Comparison of ENCODE assay signal across 8 cellular contexts in genomic region chr2:71157124-71157802, GRCh38. TPM values are rescaled to one million over a fixed set of nuclear protein-coding genes. Genes with fewer than 3 reads are reported as not detected.
DNase-seq lines count a peak whose midpoint lies in the region; ATAC-seq and TF ChIP-seq lines count a peak whose summit lies in the region.

No MANE protein-coding gene starts in this region.

- no peaks in the 10 kb centered on the region for H3K79me2 ChIP-seq in PC-9 (ENCODE audit: low read depth)

- TF ChIP-seq CTCF in HEK293 (tag by site-specific recombination; IDR thresholded peaks at IDR 0.05) = peak; percentile 75
- TF ChIP-seq CTCF in PC-9 (conservative IDR thresholded peaks at IDR 0.05) = peak; percentile 75
- peak; percentile 89 for TF ChIP-seq CTCF in glutamatergic neuron (IDR thresholded peaks at IDR 0.05; ENCODE audit: partially characterized antibody, unreplicated experiment)
- peak; percentile 33 to 64 (median 56) for TF ChIP-seq CTCF in upper lobe of left lung (IDR thresholded peaks at IDR 0.05)

- CTCF ChIA-PET in HEK293 (lab: Yijun Ruan, JAX) (interaction anchor here (0.5 to 2.2 kb wide), 23 partner anchors 10 to 606 kb away, joined by 3 to 16 read pairs (median 4); partner anchors contain the start of genes PAIP2B and ZNF638), PC-9 (lab: Charles Lee) (interaction anchor here (0.6 kb wide), 1 partner anchor 384 kb away, joined by 3 read pairs; no protein-coding TSS in a partner anchor)

- no peaks in the 10 kb centered on the region for H3K27me3 ChIP-seq in PC-9 (ENCODE audit: insufficient read depth, low read depth)
- no peaks in the 10 kb centered on the region for H3K27me3 ChIP-seq in upper lobe of left lung
- H3K27me3 ChIP-seq in aorta (ENCODE audit: control insufficient read depth in 1 of 2, insufficient read depth in 2 of 2, low read length in 1 of 2) = no peaks in the 10 kb centered on the region

- peak overlapping the region; percentile 93 for H3K4me3 Mint-ChIP-seq in glutamatergic neuron (ENCODE audit: unreplicated experiment)

- intact Hi-C loops in PC-9 (cut with micrococcal nuclease; ENCODE audit: unreplicated experiment) (loop anchor here (5.0 to 10.0 kb wide), 2 partner anchors 292 to 355 kb away; no protein-coding TSS in a partner anchor), aorta (cut with DNase I) (loop anchor here in 1 of 2 donors (10.0 kb wide), 1 partner anchor 348 kb away; no protein-coding TSS in a partner anchor)

- H3K27ac ChIP-seq in HEK293 (ENCODE audit: extremely low read depth, low read depth, low read length) = no peak overlapping the region
- H3K27ac ChIP-seq in PC-9 = no peak overlapping the region
- H3K27ac ChIP-seq in upper lobe of left lung = no peak overlapping the region
- no peak overlapping the region for H3K27ac ChIP-seq in aorta (ENCODE audit: low read depth in 1 of 2, low read length in 2 of 2)

- H3K4me1 ChIP-seq in HEK293 (ENCODE audit: control insufficient read depth, insufficient read depth, low read length) (peaks cover 4% of the 10 kb centered on the region; the same call in 1 of the 2 replicates), PC-9 (replicated peaks; ENCODE audit: insufficient read depth) (no peaks in the 10 kb centered on the region), upper lobe of left lung (peaks cover 6 to 7% (median 7%) of the 10 kb centered on the region in 4 donors), aorta (ENCODE audit: control insufficient read depth in 1 of 2, insufficient read depth in 2 of 2, low read length in 2 of 2) (no peaks in the 10 kb centered on the region)

- peaks cover 24% of the 10 kb centered on the region for H3K27me3 Mint-ChIP-seq in glutamatergic neuron (ENCODE audit: unreplicated experiment)

- no peaks in the 10 kb centered on the region for H3K36me3 ChIP-seq in HEK293 (ENCODE audit: control insufficient read depth in 2 of 2, insufficient read depth in 1 of 2, low read length in 2 of 2)
- no peaks in the 10 kb centered on the region for H3K36me3 ChIP-seq in PC-9 (ENCODE audit: low read depth)
- no peaks in the 10 kb centered on the region for H3K36me3 ChIP-seq in upper lobe of left lung
- H3K36me3 ChIP-seq in aorta (ENCODE audit: control insufficient read depth in 1 of 2, insufficient read depth in 2 of 2, low read length in 1 of 2) = no peaks in the 10 kb centered on the region

- no peaks in the 10 kb centered on the region for H4K20me1 ChIP-seq in PC-9 (ENCODE audit: insufficient read depth)

- no peak overlapping the region for H2AFZ ChIP-seq in PC-9

- no peaks in the 10 kb centered on the region for H3K9me2 ChIP-seq in PC-9 (ENCODE audit: insufficient read depth)

- H3K4me1 Mint-ChIP-seq in glutamatergic neuron (ENCODE audit: low read depth, unreplicated experiment) = peaks cover 60% of the 10 kb centered on the region

- no peak for TF ChIP-seq POLR2A in upper lobe of left lung (IDR thresholded peaks at IDR 0.05)

- POLR2A ChIA-PET in HEK293 (lab: Yijun Ruan, JAX) = no interaction called here
- POLR2A ChIA-PET in PC-9 (lab: Charles Lee; ENCODE audit: unreplicated experiment) = no interaction called here

- H3K4me2 ChIP-seq in PC-9 = peak overlapping the region; percentile 31

- H3K27ac Mint-ChIP-seq in glutamatergic neuron (ENCODE audit: unreplicated experiment) = peak overlapping the region; percentile 95

- H3K4me3 ChIP-seq in HEK293 (ENCODE audit: low read depth, low read length) = no peak overlapping the region
- no peak overlapping the region for H3K4me3 ChIP-seq in PC-9
- H3K4me3 ChIP-seq in upper lobe of left lung = peak overlapping the region in 2 of 4 donors; percentile 17 to 21
- H3K4me3 ChIP-seq in aorta (ENCODE audit: low read length in 2 of 2) = no peak overlapping the region

- H3K36me3 Mint-ChIP-seq in glutamatergic neuron (ENCODE audit: unreplicated experiment) = no peaks in the 10 kb centered on the region

- ATAC-seq in upper lobe of left lung (ENCODE audit: low FRiP score in 2 of 2) = peak; percentile 73 to 83
- no peak for ATAC-seq in aorta (ENCODE audit: low FRiP score)

- H3K9me3 ChIP-seq in HEK293 (ENCODE audit: control insufficient read depth, insufficient read depth, low read depth, low read length) (no peaks in the 10 kb centered on the region), PC-9 (ENCODE audit: insufficient read depth, low read depth) (no peaks in the 10 kb centered on the region), upper lobe of left lung (no peaks in the 10 kb centered on the region), aorta (ENCODE audit: control insufficient read depth, low read length) (no peaks in the 10 kb centered on the region)

- WGBS in upper lobe of left lung, 2 donors = 11% methylated on average over 15 to 16 of the region's 16 CpGs
- WGBS in aorta, 2 donors = 8 to 11% methylated on average over 16 of the region's 16 CpGs

- BruUV-seq in PC-9 (replicated peaks; lab: Mats Ljungman, UMichigan) = no TSS peak

- H3F3A ChIP-seq in PC-9 (ENCODE audit: insufficient read depth, low read depth) = no peaks in the 10 kb centered on the region

- H3K9me3 Mint-ChIP-seq in glutamatergic neuron (ENCODE audit: unreplicated experiment) = peaks cover 29% of the 10 kb centered on the region

- peak; percentile 55 for DNase-seq in COLO668 (lab: John Stamatoyannopoulos, UW; ENCODE audit: unreplicated experiment)
- peak in 1 of 2 experiments; percentile 34 for DNase-seq in PC-9
- peak; percentile 12 to 47 (median 32) for DNase-seq in activated naive CD4-positive, alpha-beta T cell (lab: John Stamatoyannopoulos, UW)
- DNase-seq in glutamatergic neuron = peak; percentile 88
- peak; percentile 40 for DNase-seq in pons (ENCODE audit: low spot score)
- peak in 1 of 2 donors; percentile 37 for DNase-seq in upper lobe of left lung
- DNase-seq in aorta = no peak

- TF ChIP-seq EP300 in upper lobe of left lung (IDR thresholded peaks at IDR 0.05) = no peak

TF ChIP-seq in HEK293, 187 proteins besides CTCF, POLR2A, EP300 and RAD21 (continues in another document):
- TF ChIP-seq OVOL3 (tag by site-specific recombination; IDR thresholded peaks at IDR 0.05) (no peak), PATZ1 (tag by site-specific recombination; IDR thresholded peaks at IDR 0.05) (peak; percentile 57), ZNF10 (tag by site-specific recombination; IDR thresholded peaks at IDR 0.05) (no peak), ZBTB1 (tag by site-specific recombination; IDR thresholded peaks at IDR 0.05) (no peak), AEBP2 (tag by site-specific recombination; IDR thresholded peaks at IDR 0.05; ENCODE audit: borderline replicate concordance) (no peak), ZNF629 (tag by site-specific recombination; IDR thresholded peaks at IDR 0.05) (no peak), ZNF398 (tag by site-specific recombination; IDR thresholded peaks at IDR 0.05) (no peak), ZNF202 (tag by site-specific recombination; IDR thresholded peaks at IDR 0.05; ENCODE audit: borderline replicate concordance) (no peak), ZNF311 (tag by site-specific recombination; IDR thresholded peaks at IDR 0.05; ENCODE audit: borderline replicate concordance) (no peak)

RNA-seq across cellular contexts. Expression of gene MPHOSPH10, which starts 26.8 kb away (rescaled TPM):
- 16.0 and 26.9 TPM in 2 replicates for total RNA-seq in PC-9 (2021)
- 61.4 TPM for total RNA-seq in glutamatergic neuron (ENCODE audit: unreplicated experiment)
- 10 to 100 TPM; 11.7 to 35.6 (median 25.8) TPM for total RNA-seq in upper lobe of left lung
- total RNA-seq in aorta = 10 to 100 TPM; 28.9 to 29.7 TPM
- polyA plus RNA-seq in aorta = 10 to 100 TPM; 19.8 to 22.4 TPM

RNA-seq across cellular contexts. Expression of gene MCEE, which starts 27.2 kb away (rescaled TPM):
- total RNA-seq in PC-9 (2021) = 12.5 and 15.8 TPM in 2 replicates
- total RNA-seq in glutamatergic neuron (ENCODE audit: unreplicated experiment) = 11.5 TPM
- total RNA-seq in upper lobe of left lung = 10 to 100 TPM in 4 of 6 donors, 1 to 10 TPM in 2; 6.8 to 37.7 (median 18.6) TPM
- 10 to 100 TPM; 16.4 to 25.6 TPM for total RNA-seq in aorta
- polyA plus RNA-seq in aorta = 10 to 100 TPM; 30.3 to 32.1 TPM

Comparison
In these comparisons a context has a peak if more than half of its experiments do, and no peak if none do; other contexts are left out.
1. DNase-seq: peak in COLO668 (single experiment), activated naive CD4-positive, alpha-beta T cell (4 of 4), glutamatergic neuron (single experiment) and pons (single experiment); none in aorta (0 of 2).
2. Peak in every context shown above with its lines, with median percentiles within 50 percentile points of each other: CTCF ChIP-seq.